8 cellular contexts compared by ENCODE assay signal in genomic region chrX:131830400-131831184, GRCh38.
DNase-seq lines count a peak whose midpoint lies in the region; ATAC-seq, FAIRE-seq and TF ChIP-seq lines count a peak whose summit lies in the region.

No MANE protein-coding gene starts in this region.

- peaks cover 2 to 3% of the 10 kb centered on the region in 2 donors for H3K36me3 Mint-ChIP-seq in activated T-cell treated with anti-CD3 and anti-CD28 coated beads, Interleukin-2, amount 50 U/mL, for 72 hours (ENCODE audit: insufficient read depth in 2 of 2)

- H3K4me3 Mint-ChIP-seq in activated T-cell treated with anti-CD3 and anti-CD28 coated beads, Interleukin-2, amount 50 U/mL, for 72 hours = peak overlapping the region; percentile 84 to 90

- TF ChIP-seq CTCF in BE2C (IDR thresholded peaks at IDR 0.05; ENCODE audit: low read depth, low read length) (peak; percentile 67), uterus (IDR thresholded peaks at IDR 0.05) (peak; percentile 50 to 65 (median 60))

- ATAC-seq in GM18868 (IDR thresholded peaks at IDR 0.05; ENCODE audit: unreplicated experiment) (peak; percentile 86), HG03378 (IDR thresholded peaks at IDR 0.05; ENCODE audit: unreplicated experiment) (peak; percentile 52)
- ATAC-seq in activated T-cell treated with anti-CD3 and anti-CD28 coated beads, Interleukin-2, amount 50 U/mL, for 72 hours (replicated peaks in 1 of 2) = peak; percentile 83 to 84

- H3K36me3 ChIP-seq in BE2C (0 out of 2 replicates have a peak, but pooled peaks cover 3% of the 10 kb centered on the region), neuron (ENCODE audit: insufficient read depth, low read length) (peaks cover 3% of the 10 kb centered on the region), uterus (no peaks in the 10 kb centered on the region)

- peak overlapping the region; percentile 65 for H2AFZ ChIP-seq in neuron (ENCODE audit: low read depth, low read length)

- peaks cover 18% of the 10 kb centered on the region for H3K27me3 Mint-ChIP-seq in activated T-cell treated with anti-CD3 and anti-CD28 coated beads, Interleukin-2, amount 50 U/mL, for 72 hours (ENCODE audit: low read depth)

- no peaks in the 10 kb centered on the region for H3K9me3 Mint-ChIP-seq in activated T-cell treated with anti-CD3 and anti-CD28 coated beads, Interleukin-2, amount 50 U/mL, for 72 hours

- H3K4me3 ChIP-seq in BE2C (ENCODE audit: low read depth, low read length) (peak overlapping the region; percentile 80), neuron (ENCODE audit: low read length) (peak overlapping the region; percentile 53), uterus (no peak overlapping the region)

- DNase-seq in BE2C = peak; percentile 84
- DNase-seq in NCI-H526 (lab: John Stamatoyannopoulos, UW) = peak; percentile 94 to 95
- peak; percentile 41 to 65 for DNase-seq in activated T-cell treated with anti-CD3 and anti-CD28 coated beads, Interleukin-2, amount 50 U/mL, for 72 hours
- peak in 1 of 2 donors; percentile 46 for DNase-seq in frontal cortex (ENCODE audit: low spot score in 2 of 2)
- peak; percentile 64 to 80 for DNase-seq in uterus

- H3K4me1 Mint-ChIP-seq in activated T-cell treated with anti-CD3 and anti-CD28 coated beads, Interleukin-2, amount 50 U/mL, for 72 hours (ENCODE audit: low read depth) = peaks cover 25% of the 10 kb centered on the region

- intact Hi-C loops in uterus (cut with DNase I; ENCODE audit: low total_unique reads) = no loop called here

- peak overlapping the region; percentile 22 to 36 for H3K27ac ChIP-seq in uterus

- H3K4me1 ChIP-seq in BE2C = no peaks in the 10 kb centered on the region
- peaks cover 16% of the 10 kb centered on the region for H3K4me1 ChIP-seq in neuron (ENCODE audit: insufficient read depth, low read length)
- no peaks in the 10 kb centered on the region for H3K4me1 ChIP-seq in uterus

- H3K9me3 ChIP-seq in BE2C (no peaks in the 10 kb centered on the region), neuron (ENCODE audit: low read length) (no peaks in the 10 kb centered on the region), uterus (no peaks in the 10 kb centered on the region)

- peak; percentile 90 for FAIRE-seq in frontal cortex (lab: Jason Lieb, UNC)

- H3K27me3 ChIP-seq in BE2C = no peaks in the 10 kb centered on the region
- H3K27me3 ChIP-seq in neuron (ENCODE audit: insufficient read depth, low read length) = no peaks in the 10 kb centered on the region
- H3K27me3 ChIP-seq in uterus = no peaks in the 10 kb centered on the region

- TF ChIP-seq POLR2A in uterus (IDR thresholded peaks at IDR 0.05) = no peak

- H3K27ac Mint-ChIP-seq in activated T-cell treated with anti-CD3 and anti-CD28 coated beads, Interleukin-2, amount 50 U/mL, for 72 hours = peak overlapping the region; percentile 87

Comparison
In these comparisons a context has a peak if more than half of its experiments do, and no peak if none do; other contexts are left out.
1. H3K4me3 ChIP-seq: peak in BE2C (single experiment) and neuron (single experiment); none in uterus (0 of 2).
2. Peak in every context shown above with its lines, with median percentiles within 50 percentile points of each other: ATAC-seq.